15 cellular contexts compared by ENCODE assay signal in genomic region chr20:31474097-31474436, GRCh38. TPM values are rescaled to one million over a fixed set of nuclear protein-coding genes. Genes with fewer than 3 reads are reported as not detected.
DNase-seq lines count a peak whose midpoint lies in the region; ATAC-seq and TF ChIP-seq lines count a peak whose summit lies in the region.
"Had no signal": no experiment of that assay in that cellular context is flagged by ENCODE, and none has a peak within 500 bp of the region (broad histone marks: within the 10 kb centered on the region; RNA-seq: fewer than 3 reads in every experiment).

No MANE protein-coding gene starts in this region.

- no peaks in the 10 kb centered on the region for H3K36me3 Mint-ChIP-seq in activated T-cell treated with anti-CD3 and anti-CD28 coated beads, Interleukin-2, amount 50 U/mL, for 4 hours (ENCODE audit: insufficient read depth)

- peaks cover 62% of the 10 kb centered on the region for H3K27me3 Mint-ChIP-seq in stimulated activated naive CD8-positive, alpha-beta T cell treated with anti-CD3 and anti-CD28 coated beads, Interleukin-15, amount 100 ng/mL, for 72 hours
- peaks cover 38% of the 10 kb centered on the region for H3K27me3 Mint-ChIP-seq in activated T-cell treated with anti-CD3 and anti-CD28 coated beads, Interleukin-2, amount 50 U/mL, for 4 hours (ENCODE audit: low read depth)

- no peak for DNase-seq in stimulated activated naive CD8-positive, alpha-beta T cell treated with anti-CD3 and anti-CD28 coated beads, Interleukin-15, Interleukin-2, amounts not matched to agents 100 U/mL and 50 U/mL, for 24 hours
- no peak for DNase-seq in stimulated activated naive CD8-positive, alpha-beta T cell treated with anti-CD3 and anti-CD28 coated beads, Interleukin-15, amount 100 ng/mL, for 72 hours
- DNase-seq in MV-4-11 (lab: John Stamatoyannopoulos, UW) (peak; percentile 49), body of pancreas (no peak), NCI-H2081 treated with DMSO at 0.1 percent for 48 hours (lab: John Stamatoyannopoulos, UW) (no peak), tibial nerve (ENCODE audit: low spot score in 2 of 2) (no peak)
- no peak for DNase-seq in activated T-cell treated with anti-CD3 and anti-CD28 coated beads, Interleukin-2, amount 50 U/mL, for 4 hours
- DNase-seq: occipital lobe; stimulated activated CD4-positive, alpha-beta T cell treated with anti-CD3 and anti-CD28 coated beads, Interleukin-1b, Interleukin-23, amount 100 ng/mL, for 48 hours; stomach had no signal

- H3K4me1 ChIP-seq in body of pancreas: peaks cover 11% of the 10 kb centered on the region
- peaks cover 0 to 51% (median 8%) of the 10 kb centered on the region in 4 donors for H3K4me1 ChIP-seq in tibial nerve

- H3K4me3 Mint-ChIP-seq in stimulated activated naive CD8-positive, alpha-beta T cell treated with anti-CD3 and anti-CD28 coated beads, Interleukin-15, amount 100 ng/mL, for 72 hours: peak overlapping the region in 1 of 2 donors; percentile 29
- no peak overlapping the region for H3K4me3 Mint-ChIP-seq in activated T-cell treated with anti-CD3 and anti-CD28 coated beads, Interleukin-2, amount 50 U/mL, for 4 hours

- TF ChIP-seq POLR2A in body of pancreas (IDR thresholded peaks at IDR 0.05): no peak
- TF ChIP-seq POLR2A in tibial nerve (IDR thresholded peaks at IDR 0.05): no peak

- H3K36me3 ChIP-seq in body of pancreas (replicated peaks in 1 of 2; ENCODE audit: insufficient read depth in 1 of 2, low read depth in 2 of 2) (no peaks in the 10 kb centered on the region), tibial nerve (no peaks in the 10 kb centered on the region)
- H3K36me3 ChIP-seq: stomach had no signal

- no peak for TF ChIP-seq EP300 in tibial nerve (IDR thresholded peaks at IDR 0.05)

- TF ChIP-seq CTCF in body of pancreas (IDR thresholded peaks at IDR 0.05) (no peak), tibial nerve (IDR thresholded peaks at IDR 0.05) (no peak)

- H3K9me3 ChIP-seq in body of pancreas: no peaks in the 10 kb centered on the region
- H3K9me3 ChIP-seq in tibial nerve: no peaks in the 10 kb centered on the region
- H3K9me3 ChIP-seq: stomach had no signal

- no peak overlapping the region for H3K27ac Mint-ChIP-seq in stimulated activated naive CD8-positive, alpha-beta T cell treated with anti-CD3 and anti-CD28 coated beads, Interleukin-15, amount 100 ng/mL, for 72 hours

- intact Hi-C loops in body of pancreas (cut with DNase I): no loop called here

- peak; percentile 72 for ATAC-seq in stimulated activated naive CD8-positive, alpha-beta T cell treated with anti-CD3 and anti-CD28 coated beads, Interleukin-15, Interleukin-2, amounts not matched to agents 100 U/mL and 50 U/mL, for 24 hours
- ATAC-seq in stimulated activated naive CD8-positive, alpha-beta T cell treated with anti-CD3 and anti-CD28 coated beads, Interleukin-15, amount 100 ng/mL, for 72 hours: no peak
- peak; percentile 71 for ATAC-seq in HG02623 (IDR thresholded peaks at IDR 0.05; ENCODE audit: unreplicated experiment)
- ATAC-seq in body of pancreas: no peak
- ATAC-seq in activated T-cell treated with anti-CD3 and anti-CD28 coated beads, Interleukin-2, amount 50 U/mL, for 4 hours: no peak

- peaks cover 20% of the 10 kb centered on the region for H3K4me1 Mint-ChIP-seq in stimulated activated naive CD8-positive, alpha-beta T cell treated with anti-CD3 and anti-CD28 coated beads, Interleukin-15, amount 100 ng/mL, for 72 hours
- H3K4me1 Mint-ChIP-seq in activated T-cell treated with anti-CD3 and anti-CD28 coated beads, Interleukin-2, amount 50 U/mL, for 4 hours (ENCODE audit: low read depth): peaks cover 6% of the 10 kb centered on the region

- no peak overlapping the region for H3K4me3 ChIP-seq in body of pancreas
- no peak overlapping the region for H3K4me3 ChIP-seq in tibial nerve

- no peak overlapping the region for H3K27ac ChIP-seq in body of pancreas
- peak overlapping the region in 2 of 4 donors; percentile 77 to 86 for H3K27ac ChIP-seq in tibial nerve

- WGBS in body of pancreas, 2 donors: 35 to 83% methylated on average over 2 of the region's 2 CpGs
- 59 to 61% methylated on average over 2 of the region's 2 CpGs for WGBS in tibial nerve, 2 donors

- peaks cover 0 to 5% of the 10 kb centered on the region in 2 donors for H3K9me3 Mint-ChIP-seq in stimulated activated naive CD8-positive, alpha-beta T cell treated with anti-CD3 and anti-CD28 coated beads, Interleukin-15, amount 100 ng/mL, for 72 hours
- no peaks in the 10 kb centered on the region for H3K9me3 Mint-ChIP-seq in activated T-cell treated with anti-CD3 and anti-CD28 coated beads, Interleukin-2, amount 50 U/mL, for 4 hours

- peaks cover 0 to 7% of the 10 kb centered on the region in 2 donors for H3K27me3 ChIP-seq in body of pancreas
- H3K27me3 ChIP-seq in tibial nerve: peaks cover 0 to 15% of the 10 kb centered on the region in 2 donors

RNA-seq across cellular contexts. Expression of gene DEFB124, which starts 0.9 kb away (rescaled TPM):
- total RNA-seq in body of pancreas (not detected), tibial nerve (not detected)
- total RNA-seq in activated T-cell treated with anti-CD3 and anti-CD28 coated beads, Interleukin-2, amount 50 U/mL, for 4 hours: not detected
- total RNA-seq: Daoy, frontal cortex, LHCN-M2, liver, occipital lobe had no signal

RNA-seq across cellular contexts. Expression of gene REM1, which starts 1.0 kb away (rescaled TPM):
- total RNA-seq in body of pancreas: 1 to 10 TPM in 1 of 2 donors, under 1 TPM in 1; 0.66 to 1.0 TPM
- total RNA-seq in activated T-cell treated with anti-CD3 and anti-CD28 coated beads, Interleukin-2, amount 50 U/mL, for 4 hours: not detected
- 10 to 100 TPM in 1 of 4 donors, 1 to 10 TPM in 3; 4.4 to 12.0 (median 5.5) TPM for total RNA-seq in tibial nerve
- total RNA-seq: Daoy, frontal cortex, LHCN-M2, occipital lobe had no signal

RNA-seq across cellular contexts. Expression of gene DEFB123, which starts 33.6 kb away (rescaled TPM):
- total RNA-seq in body of pancreas: not detected
- total RNA-seq in activated T-cell treated with anti-CD3 and anti-CD28 coated beads, Interleukin-2, amount 50 U/mL, for 4 hours: not detected
- not detected for total RNA-seq in tibial nerve
- total RNA-seq: Daoy, frontal cortex, LHCN-M2, liver, occipital lobe, stomach had no signal

RNA-seq across cellular contexts. Expression of gene HM13, which starts 40.2 kb away (rescaled TPM):
- total RNA-seq in body of pancreas (10 to 100 TPM; 73.2 to 79.4 TPM), tibial nerve (10 to 100 TPM; 54.8 to 86.7 (median 75.8) TPM)
- 100 to 1,000 TPM; 191 to 210 (median 195) TPM for total RNA-seq in activated T-cell treated with anti-CD3 and anti-CD28 coated beads, Interleukin-2, amount 50 U/mL, for 4 hours

Comparison
In these comparisons a context has a peak if more than half of its experiments do, and no peak if none do; other contexts are left out.
1. ATAC-seq: peak in stimulated activated naive CD8-positive, alpha-beta T cell treated with anti-CD3 and anti-CD28 coated beads, Interleukin-15, Interleukin-2, amounts not matched to agents 100 U/mL and 50 U/mL, for 24 hours (single experiment) and HG02623 (single experiment); none in stimulated activated naive CD8-positive, alpha-beta T cell treated with anti-CD3 and anti-CD28 coated beads, Interleukin-15, amount 100 ng/mL, for 72 hours (single experiment), body of pancreas (single experiment) and activated T-cell treated with anti-CD3 and anti-CD28 coated beads, Interleukin-2, amount 50 U/mL, for 4 hours (0 of 2).